8 cellular contexts compared by ENCODE assay signal in genomic region chr7:100127866-100128601, GRCh38. TPM values are rescaled to one million over a fixed set of nuclear protein-coding genes. Genes with fewer than 3 reads are reported as not detected.
DNase-seq lines count a peak whose midpoint lies in the region; ATAC-seq and TF ChIP-seq lines count a peak whose summit lies in the region.

No MANE protein-coding gene starts in this region.

- no peaks in the 10 kb centered on the region for H3K27me3 ChIP-seq in CD8-positive, alpha-beta T cell (ENCODE audit: insufficient read depth, low read length)
- H3K27me3 ChIP-seq in WERI-Rb-1 (ENCODE audit: insufficient read depth, low read depth, severe bottlenecking): no peaks in the 10 kb centered on the region

- peaks cover 16% of the 10 kb centered on the region for H3K36me3 Mint-ChIP-seq in CD8-positive, alpha-beta T cell
- H3K36me3 Mint-ChIP-seq in endothelial cell (ENCODE audit: low read depth, unreplicated experiment) (peaks cover 5% of the 10 kb centered on the region), nephron (ENCODE audit: low read depth) (peaks cover 6% of the 10 kb centered on the region)

- H3K4me3 ChIP-seq in CD8-positive, alpha-beta T cell (ENCODE audit: low read depth, low read length): peak overlapping the region; percentile 99
- H3K4me3 ChIP-seq in HFF-Myc (replicated peaks; ENCODE audit: low read depth, low read length) (peak overlapping the region; percentile 64), WERI-Rb-1 (ENCODE audit: low read depth, low read length) (peak overlapping the region; percentile 95)

- TF ChIP-seq CTCF in CD8-positive, alpha-beta T cell (IDR thresholded peaks at IDR 0.05): no peak
- TF ChIP-seq CTCF in HFF-Myc (IDR thresholded peaks at IDR 0.05; ENCODE audit: low read depth, low read length, missing control alignments) (no peak), WERI-Rb-1 (IDR thresholded peaks at IDR 0.05; ENCODE audit: low read depth, low read length) (no peak), endothelial cell (IDR thresholded peaks at IDR 0.05; ENCODE audit: unreplicated experiment) (no peak), nephron (IDR thresholded peaks at IDR 0.05; ENCODE audit: unreplicated experiment in 3 of 3) (no peak)

- POLR2A ChIA-PET in CD8-positive, alpha-beta T cell (lab: Charles Lee): interaction anchor here (0.6 to 4.2 kb wide), 9 partner anchors 7 to 208 kb away, joined by 3 to 15 read pairs (median 4); partner anchors contain the start of genes AP4M1 and TRIM4

- peaks cover 24% of the 10 kb centered on the region for H3K4me1 ChIP-seq in CD8-positive, alpha-beta T cell (ENCODE audit: insufficient read depth, low read length)

- CTCF ChIA-PET in CD8-positive, alpha-beta T cell (lab: Charles Lee): interaction anchor here (0.7 to 6.5 kb wide), 8 partner anchors 10 to 279 kb away, joined by 3 to 41 read pairs (median 5); partner anchors contain the start of gene LAMTOR4

- H3K27ac ChIP-seq in CD8-positive, alpha-beta T cell (ENCODE audit: low read depth, low read length): peak overlapping the region; percentile 98
- H3K27ac ChIP-seq in WERI-Rb-1: peak overlapping the region; percentile 91

- intact Hi-C loops in CD8-positive, alpha-beta T cell (cut with DNase I, micrococcal nuclease): loop anchor here (1.0 to 10.0 kb wide), 9 partner anchors 9 to 307 kb away; partner anchors contain the start of genes AP4M1 (in 2 of the 2), CNPY4 (in 2 of the 2), MCM7 (in 2 of the 2) and TAF6 (in 2 of the 2)

- H3K9me3 Mint-ChIP-seq in CD8-positive, alpha-beta T cell: no peaks in the 10 kb centered on the region
- H3K9me3 Mint-ChIP-seq in endothelial cell (ENCODE audit: unreplicated experiment) (no peaks in the 10 kb centered on the region), nephron (no peaks in the 10 kb centered on the region)

- H3K27ac Mint-ChIP-seq in CD8-positive, alpha-beta T cell: peak overlapping the region; percentile 86
- no peak overlapping the region for H3K27ac Mint-ChIP-seq in endothelial cell (ENCODE audit: unreplicated experiment)
- H3K27ac Mint-ChIP-seq in nephron: peak overlapping the region; percentile 80 to 92 (median 88)

- peak overlapping the region; percentile 100 for H3K4me3 Mint-ChIP-seq in CD8-positive, alpha-beta T cell
- H3K4me3 Mint-ChIP-seq in endothelial cell (ENCODE audit: unreplicated experiment): peak overlapping the region; percentile 85
- H3K4me3 Mint-ChIP-seq in nephron: peak overlapping the region; percentile 85 to 97 (median 87)

- H3K4me1 Mint-ChIP-seq in CD8-positive, alpha-beta T cell (ENCODE audit: low read depth): peaks cover 40% of the 10 kb centered on the region
- H3K4me1 Mint-ChIP-seq in endothelial cell (ENCODE audit: unreplicated experiment) (peaks cover 22% of the 10 kb centered on the region), nephron (peaks cover 17% of the 10 kb centered on the region)

- no peak for ATAC-seq in CD8-positive, alpha-beta T cell
- ATAC-seq in HG03378 (IDR thresholded peaks at IDR 0.05; ENCODE audit: unreplicated experiment): no peak
- ATAC-seq in HG02571 (IDR thresholded peaks at IDR 0.05; ENCODE audit: unreplicated experiment): no peak

- peak in 4 of 7 experiments; percentile 27 to 65 (median 32) for DNase-seq in CD8-positive, alpha-beta T cell
- no peak for DNase-seq in HFF-Myc (ENCODE audit: extremely low read depth, low read depth)
- peak; percentile 32 for DNase-seq in WERI-Rb-1
- DNase-seq in endothelial cell (ENCODE audit: low spot score): peak; percentile 37
- no peak for DNase-seq in putamen (ENCODE audit: low spot score)

- H3K27me3 Mint-ChIP-seq in CD8-positive, alpha-beta T cell (ENCODE audit: low read depth): no peaks in the 10 kb centered on the region
- peaks cover 2% of the 10 kb centered on the region for H3K27me3 Mint-ChIP-seq in endothelial cell (ENCODE audit: unreplicated experiment)
- no peaks in the 10 kb centered on the region for H3K27me3 Mint-ChIP-seq in nephron (ENCODE audit: low read depth)

- H3K9me3 ChIP-seq in CD8-positive, alpha-beta T cell (ENCODE audit: low read length): no peaks in the 10 kb centered on the region
- H3K9me3 ChIP-seq in WERI-Rb-1 (ENCODE audit: severe bottlenecking): no peaks in the 10 kb centered on the region

- no peaks in the 10 kb centered on the region for H3K36me3 ChIP-seq in CD8-positive, alpha-beta T cell (ENCODE audit: insufficient read depth, low read length)
- H3K36me3 ChIP-seq in WERI-Rb-1: peaks cover 8% of the 10 kb centered on the region; the same call in 1 of the 2 replicates

RNA-seq across cellular contexts. Expression of gene MBLAC1, which starts 1.3 kb away (rescaled TPM):
- total RNA-seq in CD8-positive, alpha-beta T cell: 1 to 10 TPM; 4.2 to 4.6 TPM
- 1.6 TPM for total RNA-seq in endothelial cell (ENCODE audit: unreplicated experiment)

RNA-seq across cellular contexts. Expression of gene CNPY4, which starts 8.6 kb away (rescaled TPM):
- 10 to 100 TPM; 21.4 to 24.4 TPM for total RNA-seq in CD8-positive, alpha-beta T cell
- total RNA-seq in endothelial cell (ENCODE audit: unreplicated experiment): 28.3 TPM

RNA-seq across cellular contexts. Expression of gene TAF6, which starts 8.9 kb away (rescaled TPM):
- 10 to 100 TPM; 24.9 to 31.6 TPM for total RNA-seq in CD8-positive, alpha-beta T cell
- total RNA-seq in endothelial cell (ENCODE audit: unreplicated experiment): 71.8 TPM

RNA-seq across cellular contexts. Expression of gene LAMTOR4, which starts 20.7 kb away (rescaled TPM):
- 10 to 100 TPM; 68.4 to 83.1 TPM for total RNA-seq in CD8-positive, alpha-beta T cell
- total RNA-seq in endothelial cell (ENCODE audit: unreplicated experiment): 68.6 TPM

RNA-seq across cellular contexts. Expression of gene AP4M1, which starts 26.6 kb away (rescaled TPM):
- total RNA-seq in CD8-positive, alpha-beta T cell: 1 to 10 TPM; 2.8 to 3.9 TPM
- total RNA-seq in endothelial cell (ENCODE audit: unreplicated experiment): 17.8 TPM

Comparison
In these comparisons a context has a peak if more than half of its experiments do, and no peak if none do; other contexts are left out.
1. DNase-seq: peak in CD8-positive, alpha-beta T cell (4 of 7), WERI-Rb-1 (single experiment) and endothelial cell (single experiment); none in HFF-Myc (single experiment) and putamen (single experiment).
2. Peak in every context shown above with its lines, with median percentiles within 50 percentile points of each other: H3K4me3 ChIP-seq and H3K4me3 Mint-ChIP-seq.